16 cellular contexts compared by ENCODE assay signal in genomic region chr15:51405646-51406194, GRCh38.
"Had no signal": no experiment of that assay in that cellular context is flagged by ENCODE, and none has a peak within 500 bp of the region (broad histone marks: within the 10 kb centered on the region; RNA-seq: fewer than 3 reads in every experiment).

No MANE protein-coding gene starts in this region.

- ATAC-seq: activated T-helper 17 cell treated with anti-CD3 and anti-CD28 coated beads, Interleukin-2, amount 50 U/mL, for 72 hours; naive thymus-derived CD8-positive, alpha-beta T cell; stimulated activated memory B cell treated with anti-CD40 and anti-IgM and Interleukin-4, amounts not matched to agents 10 μg/mL and 1 μg/mL and 100 μg/mL, for 72 hours had no signal

- H3K4me1 Mint-ChIP-seq: activated T-helper 17 cell treated with anti-CD3 and anti-CD28 coated beads, Interleukin-2, amount 50 U/mL, for 72 hours had no signal

- H3K9ac ChIP-seq: parathyroid adenoma had no signal

- H3K9me3 ChIP-seq: suprapubic skin, upper lobe of left lung had no signal

- H3K27me3 ChIP-seq: cardiac muscle cell, suprapubic skin, upper lobe of left lung had no signal

- H3K4me1 ChIP-seq: parathyroid adenoma, suprapubic skin had no signal

- H2AFZ ChIP-seq: parathyroid adenoma had no signal

- DNase-seq: activated CD4-positive, alpha-beta T cell treated with anti-CD3 and anti-CD28 coated beads, Interleukin-2, amount 50 U/mL, for 48 hours; activated naive CD4-positive, alpha-beta T cell treated with Interleukin-2 at 50 U/mL for 16 hours; effector CD4-positive, alpha-beta T cell; foreskin melanocyte; mammary epithelial cell; naive thymus-derived CD8-positive, alpha-beta T cell; retina; stimulated activated CD4-positive, alpha-beta T cell treated with anti-CD3 and anti-CD28 coated beads, Interleukin-2, amount 100 ng/mL, for 48 hours; upper lobe of left lung had no signal

- H3K27ac ChIP-seq: cardiac muscle cell, parathyroid adenoma, suprapubic skin, upper lobe of left lung had no signal

- H3K4me3 Mint-ChIP-seq: activated T-helper 17 cell treated with anti-CD3 and anti-CD28 coated beads, Interleukin-2, amount 50 U/mL, for 72 hours; naive thymus-derived CD8-positive, alpha-beta T cell; stimulated activated memory B cell treated with anti-CD40 and anti-IgM and Interleukin-4, amounts not matched to agents 10 μg/mL and 1 μg/mL and 100 μg/mL, for 72 hours had no signal

- FAIRE-seq: colon, endothelial cell of umbilical vein had no signal

- H3K4me3 ChIP-seq: cardiac muscle cell, suprapubic skin, upper lobe of left lung had no signal

- H3K36me3 ChIP-seq: cardiac muscle cell, suprapubic skin, upper lobe of left lung had no signal

- H3K27ac Mint-ChIP-seq: activated T-helper 17 cell treated with anti-CD3 and anti-CD28 coated beads, Interleukin-2, amount 50 U/mL, for 72 hours; stimulated activated memory B cell treated with anti-CD40 and anti-IgM and Interleukin-4, amounts not matched to agents 10 μg/mL and 1 μg/mL and 100 μg/mL, for 72 hours had no signal

- H3K36me3 Mint-ChIP-seq: naive thymus-derived CD8-positive, alpha-beta T cell; stimulated activated memory B cell treated with anti-CD40 and anti-IgM and Interleukin-4, amounts not matched to agents 10 μg/mL and 1 μg/mL and 100 μg/mL, for 72 hours had no signal

- H3K9me3 Mint-ChIP-seq: naive thymus-derived CD8-positive, alpha-beta T cell; stimulated activated memory B cell treated with anti-CD40 and anti-IgM and Interleukin-4, amounts not matched to agents 10 μg/mL and 1 μg/mL and 100 μg/mL, for 72 hours had no signal
